ENCODE assay signal across 8 cellular contexts in genomic region chr12:120903818-120904773, GRCh38. TPM values are rescaled to one million over a fixed set of nuclear protein-coding genes. Genes with fewer than 3 reads are reported as not detected.
DNase-seq lines count a peak whose midpoint lies in the region; ATAC-seq and TF ChIP-seq lines count a peak whose summit lies in the region.

SPPL3 (minus strand) TSS chr12:120904358; CDS start chr12:120903867, 491 bp downstream.

- H3K27me3 Mint-ChIP-seq in HFFc6 (ENCODE audit: insufficient read depth): no peaks in the 10 kb centered on the region; the same call in 1 of the 2 replicates
- peaks cover 6% of the 10 kb centered on the region for H3K27me3 Mint-ChIP-seq in activated naive CD4-positive, alpha-beta T cell treated with anti-CD3 and anti-CD28 coated beads, Interleukin-2, amount 10 ng/mL, durations not matched to agents 7 days and 5 days

- peaks cover 9% of the 10 kb centered on the region; the same call in 1 of the 2 replicates for H3K36me3 Mint-ChIP-seq in HFFc6 (ENCODE audit: low read depth)
- H3K36me3 Mint-ChIP-seq in activated naive CD4-positive, alpha-beta T cell treated with anti-CD3 and anti-CD28 coated beads, Interleukin-2, amount 10 ng/mL, durations not matched to agents 7 days and 5 days: peaks cover 25% of the 10 kb centered on the region

- peak within 1 kb of the TSS; percentile 96 to 99 for H3K4me3 ChIP-seq in gastroesophageal sphincter

- WGBS in gastroesophageal sphincter (ENCODE audit: low coverage in 1 of 2), 2 donors: no CpG with 5 or more reads among the region's 119 CpGs

- peak; percentile 67 to 75 for TF ChIP-seq POLR2A in gastroesophageal sphincter (IDR thresholded peaks at IDR 0.05)

- no peaks in the 10 kb centered on the region for H3K9me3 ChIP-seq in gastroesophageal sphincter

- peaks cover 0 to 33% (median 13%) of the 10 kb centered on the region in 3 donors for H3K4me1 ChIP-seq in gastroesophageal sphincter

- CTCF ChIA-PET in activated naive CD4-positive, alpha-beta T cell treated with anti-CD3 and anti-CD28 coated beads, Interleukin-2, amount 10 ng/mL, durations not matched to agents 7 days and 5 days (lab: Charles Lee): interaction anchor here (0.7 to 1.8 kb wide), 2 partner anchors 68 to 648 kb away, joined by 3 to 5 read pairs; no protein-coding TSS in a partner anchor

- peak within 1 kb of the TSS; percentile 99 for H3K4me3 Mint-ChIP-seq in HFFc6
- H3K4me3 Mint-ChIP-seq in activated naive CD4-positive, alpha-beta T cell treated with anti-CD3 and anti-CD28 coated beads, Interleukin-2, amount 10 ng/mL, durations not matched to agents 7 days and 5 days: peak within 1 kb of the TSS; percentile 99

- H3K27me3 ChIP-seq in gastroesophageal sphincter: no peaks in the 10 kb centered on the region

- H3K36me3 ChIP-seq in gastroesophageal sphincter: no peaks in the 10 kb centered on the region

- no peaks in the 10 kb centered on the region for H3K9me3 Mint-ChIP-seq in HFFc6
- no peaks in the 10 kb centered on the region for H3K9me3 Mint-ChIP-seq in activated naive CD4-positive, alpha-beta T cell treated with anti-CD3 and anti-CD28 coated beads, Interleukin-2, amount 10 ng/mL, durations not matched to agents 7 days and 5 days

- no peak for TF ChIP-seq EP300 in gastroesophageal sphincter (IDR thresholded peaks at IDR 0.05)

- DNase-seq in GM04504 (ENCODE audit: low read depth): peak; percentile 51
- peak; percentile 62 for DNase-seq in HFFc6
- peak; percentile 94 for DNase-seq in NAMALWA (ENCODE audit: low spot score)
- DNase-seq in SK-N-DZ (ENCODE audit: low spot score): peak; percentile 91
- peak; percentile 94 for DNase-seq in activated naive CD4-positive, alpha-beta T cell treated with anti-CD3 and anti-CD28 coated beads, Interleukin-2, amount 10 ng/mL, durations not matched to agents 7 days and 5 days
- DNase-seq in non-pigmented ciliary epithelial cell (ENCODE audit: low read depth): peak; percentile 14

- peak; percentile 93 for ATAC-seq in gastroesophageal sphincter

- peak within 1 kb of the TSS; percentile 39 to 95 (median 94) for H3K27ac ChIP-seq in gastroesophageal sphincter

- TF ChIP-seq CTCF in HFFc6 (IDR thresholded peaks at IDR 0.05) (no peak), gastroesophageal sphincter (IDR thresholded peaks at IDR 0.05) (peak in 1 of 4 experiments; percentile 39), subcutaneous adipose tissue (IDR thresholded peaks at IDR 0.05; ENCODE audit: low read depth) (no peak)

- H3K27ac Mint-ChIP-seq in HFFc6: peak within 1 kb of the TSS; percentile 81
- peak within 1 kb of the TSS; percentile 93 for H3K27ac Mint-ChIP-seq in activated naive CD4-positive, alpha-beta T cell treated with anti-CD3 and anti-CD28 coated beads, Interleukin-2, amount 10 ng/mL, durations not matched to agents 7 days and 5 days

- H3K4me1 Mint-ChIP-seq in HFFc6 (ENCODE audit: low read depth): peaks cover 34% of the 10 kb centered on the region
- H3K4me1 Mint-ChIP-seq in activated naive CD4-positive, alpha-beta T cell treated with anti-CD3 and anti-CD28 coated beads, Interleukin-2, amount 10 ng/mL, durations not matched to agents 7 days and 5 days: peaks cover 28% of the 10 kb centered on the region

RNA-seq across cellular contexts. Expression of gene SPPL3, which starts in this region (rescaled TPM):
- total RNA-seq in HFFc6 (2021; fragmentation: NEBNext Ultra II Directional; extraction: Animal tissue kit (Norgen Biotek cat#: 25700)): 10 to 100 TPM; 35.3 to 59.1 (median 47.1) TPM
- 10.2 and 13.0 TPM in 2 replicates for polyA plus RNA-seq in SK-N-DZ (2014; cell fraction: cytosol; rRNA removed)
- 4.9 and 9.7 TPM in 2 replicates for polyA plus RNA-seq in SK-N-DZ (2014; cell fraction: nucleus; rRNA removed)
- 10 to 100 TPM; 16.2 to 20.2 (median 19.0) TPM for total RNA-seq in gastroesophageal sphincter
- total RNA-seq in subcutaneous adipose tissue: 10 to 100 TPM; 18.9 to 21.5 (median 20.5) TPM

Comparison
In these comparisons a context has a peak if more than half of its experiments do, and no peak if none do; other contexts are left out.
1. Peak in every context shown above with its lines: DNase-seq, ATAC-seq, H3K4me3 ChIP-seq and H3K27ac ChIP-seq.
2. DNase-seq: peak in every context shown above with its lines; median percentile 94 in NAMALWA; 94 in activated naive CD4-positive, alpha-beta T cell treated with anti-CD3 and anti-CD28 coated beads, Interleukin-2, amount 10 ng/mL, durations not matched to agents 7 days and 5 days; 91 in SK-N-DZ; 62 in HFFc6; 51 in GM04504; 14 in non-pigmented ciliary epithelial cell.